ENCODE assay signal across 8 cellular contexts in the genomic region with DNA sequence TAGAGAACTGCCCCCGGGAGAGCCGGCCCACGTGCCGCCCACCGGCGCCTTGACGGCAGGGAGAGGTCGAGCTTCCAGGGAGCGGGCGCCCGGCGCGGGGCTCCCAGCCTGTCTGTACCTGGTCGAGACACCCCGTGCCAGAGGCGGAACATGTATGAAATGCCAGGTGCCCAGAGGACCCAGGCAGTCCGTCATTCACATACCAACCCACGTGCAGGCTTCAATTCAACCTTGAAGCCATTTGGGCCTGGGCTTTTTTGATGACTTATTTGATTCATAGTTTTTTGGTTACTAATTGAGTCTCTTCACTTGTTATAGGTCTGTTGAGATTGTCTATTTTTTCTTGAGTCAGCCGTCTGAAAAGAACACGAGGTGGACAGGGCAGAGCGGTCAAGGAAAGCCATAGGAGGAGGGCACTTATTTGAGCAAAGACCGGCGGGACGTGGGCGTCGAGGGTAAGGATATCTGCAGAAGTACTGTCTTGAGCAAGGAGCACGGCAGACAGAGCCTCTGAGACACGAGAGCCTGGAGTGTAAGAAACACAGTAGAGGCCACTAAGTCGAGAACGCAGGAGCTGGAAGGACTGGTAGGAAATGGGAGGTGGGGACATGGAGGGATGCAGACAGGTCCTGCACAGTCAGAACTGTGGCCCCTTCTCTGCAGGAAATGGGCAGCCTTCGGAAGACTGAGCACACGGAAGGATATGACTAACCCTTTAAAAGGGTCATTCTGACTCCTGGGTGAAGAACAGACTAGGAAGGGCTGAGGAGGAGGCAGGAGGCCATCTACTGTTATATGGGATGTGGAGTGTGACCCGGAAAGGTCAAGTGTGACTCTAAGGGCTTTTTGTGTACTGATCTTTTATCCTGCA. TPM values are rescaled to one million over a fixed set of nuclear protein-coding genes. Genes with fewer than 3 reads are reported as not detected.
DNase-seq lines count a peak whose midpoint lies in the region; ATAC-seq and TF ChIP-seq lines count a peak whose summit lies in the region.

No MANE protein-coding gene starts in this region.

- DNase-seq in Caco-2 (no peak), ascending aorta (ENCODE audit: low spot score in 2 of 2) (no peak), left lung (peak in 1 of 2 donors; percentile 30), transverse colon (peak; percentile 8), GM03348 (ENCODE audit: low spot score) (no peak)

- H3K27ac Mint-ChIP-seq in Caco-2 (ENCODE audit: unreplicated experiment), result peak overlapping the region; percentile 26

- no peaks in the 10 kb centered on the region for H3K27me3 ChIP-seq in Caco-2 (replicated peaks; ENCODE audit: control insufficient read depth, insufficient read depth, low read length)
- no peaks in the 10 kb centered on the region for H3K27me3 ChIP-seq in ascending aorta
- H3K27me3 ChIP-seq in left lung, result no peaks in the 10 kb centered on the region
- H3K27me3 ChIP-seq in transverse colon, result no peaks in the 10 kb centered on the region

- peak; percentile 3 for ATAC-seq in HG03439 (IDR thresholded peaks at IDR 0.05; ENCODE audit: unreplicated experiment)
- no peak for ATAC-seq in left lung
- no peak for ATAC-seq in activated CD4-positive, CD25-positive, alpha-beta regulatory T cell treated with anti-CD3 and anti-CD28 coated beads, Interleukin-2, amount 50 U/mL, for 24 hours
- ATAC-seq in GM19467 (IDR thresholded peaks at IDR 0.05; ENCODE audit: unreplicated experiment), result no peak

- no peak for TF ChIP-seq CTCF in Caco-2 (IDR thresholded peaks at IDR 0.05; ENCODE audit: insufficient read depth in 1 of 2, low read depth in 1 of 2, low read length in 1 of 2, severe bottlenecking in 1 of 2, unreplicated experiment in 1 of 2)
- no peak for TF ChIP-seq CTCF in ascending aorta (IDR thresholded peaks at IDR 0.05)
- TF ChIP-seq CTCF in left lung (IDR thresholded peaks at IDR 0.05), result no peak
- TF ChIP-seq CTCF in transverse colon (IDR thresholded peaks at IDR 0.05), result no peak

- H3K4me1 Mint-ChIP-seq in Caco-2 (ENCODE audit: low read depth, unreplicated experiment), result peaks cover 20% of the 10 kb centered on the region

- TF ChIP-seq EP300 in transverse colon (IDR thresholded peaks at IDR 0.05; ENCODE audit: low read depth), result no peak

- H3K36me3 ChIP-seq in Caco-2 (ENCODE audit: control insufficient read depth, insufficient read depth, low read length), result no peaks in the 10 kb centered on the region; the same call in 1 of the 2 replicates
- peaks cover 6 to 35% of the 10 kb centered on the region in 2 donors for H3K36me3 ChIP-seq in ascending aorta
- H3K36me3 ChIP-seq in left lung, result peaks cover 0 to 28% of the 10 kb centered on the region in 2 donors
- peaks cover 0 to 6% (median 2%) of the 10 kb centered on the region in 4 donors for H3K36me3 ChIP-seq in transverse colon

- peaks cover 54% of the 10 kb centered on the region for H3K36me3 Mint-ChIP-seq in Caco-2 (ENCODE audit: insufficient read depth, unreplicated experiment)

- 61 to 86% methylated on average over 9 to 33 of the region's 33 CpGs for WGBS in transverse colon (ENCODE audit: low coverage in 1 of 2), 2 donors

- POLR2A ChIA-PET in Caco-2 (lab: Charles Lee), result no interaction called here

- H3K4me3 ChIP-seq in Caco-2 (ENCODE audit: low read depth, low read length), result peak overlapping the region; percentile 77
- peak overlapping the region; percentile 89 to 97 for H3K4me3 ChIP-seq in ascending aorta
- H3K4me3 ChIP-seq in left lung, result peak overlapping the region; percentile 77 to 81
- H3K4me3 ChIP-seq in transverse colon, result peak overlapping the region; percentile 60 to 81 (median 78)

- H3K27me3 Mint-ChIP-seq in Caco-2 (ENCODE audit: insufficient read depth, unreplicated experiment), result no peaks in the 10 kb centered on the region

- in situ Hi-C loops in transverse colon (cut with MboI; ENCODE audit: low pct_ligation_motif_present in 1 of 4, low pct_unique_long_range_greater_than_20kb in 1 of 4, low sequenced_read_pairs in 3 of 4), result no loop called here

- H3K9me3 ChIP-seq in Caco-2 (peaks cover 3% of the 10 kb centered on the region; the same call in 1 of the 2 replicates), ascending aorta (peaks cover 9 to 21% of the 10 kb centered on the region in 2 donors), left lung (peaks cover 0 to 9% of the 10 kb centered on the region in 2 donors), transverse colon (peaks cover 0 to 2% of the 10 kb centered on the region in 2 donors)

- H3K4me3 Mint-ChIP-seq in Caco-2 (ENCODE audit: unreplicated experiment), result peak overlapping the region; percentile 75

- peaks cover 15% of the 10 kb centered on the region for H3K9me3 Mint-ChIP-seq in Caco-2 (ENCODE audit: unreplicated experiment)

- TF ChIP-seq POLR2A in transverse colon (IDR thresholded peaks at IDR 0.05), result no peak

- TSS peak; percentile 37 for BruUV-seq in Caco-2 (replicated peaks; lab: Mats Ljungman, UMichigan)

- H3K27ac ChIP-seq in ascending aorta, result peak overlapping the region in 1 of 2 donors; percentile 72
- H3K27ac ChIP-seq in left lung, result peak overlapping the region; percentile 76 to 90
- peak overlapping the region; percentile 81 to 90 (median 86) for H3K27ac ChIP-seq in transverse colon

- CTCF ChIA-PET in Caco-2 (lab: Charles Lee), result no interaction called here

- intact Hi-C loops in Caco-2 (cut with micrococcal nuclease; ENCODE audit: unreplicated experiment), result loop anchor here (5.0 kb wide), 1 partner anchor 46 kb away; no protein-coding TSS in a partner anchor
- intact Hi-C loops in ascending aorta (cut with DNase I), result loop anchor here (5.0 kb wide), 1 partner anchor 1581 kb away; a partner anchor contains a TSS
- intact Hi-C loops in left lung (cut with DNase I), result no loop called here
- intact Hi-C loops in transverse colon (cut with DNase I; ENCODE audit: low total_unique reads), result loop anchor here (1.0 kb wide), 1 partner anchor 51 kb away; no protein-coding TSS in a partner anchor

- H3K4me1 ChIP-seq in Caco-2 (peaks cover 21% of the 10 kb centered on the region; the same call in 1 of the 2 replicates), ascending aorta (peaks cover 10 to 21% of the 10 kb centered on the region in 2 donors), left lung (peaks cover 17 to 44% of the 10 kb centered on the region in 2 donors), transverse colon (peaks cover 18 to 41% (median 26%) of the 10 kb centered on the region in 4 donors)

RNA-seq across cellular contexts. Expression of a gene that starts 1.2 kb away (rescaled TPM):
- total RNA-seq in Caco-2 (2022) (31.3 and 38.2 TPM in 2 replicates), ascending aorta (10.1 TPM), left lung (10 to 100 TPM; 22.9 to 27.0 TPM), transverse colon (10 to 100 TPM; 17.3 to 88.0 (median 23.8) TPM)

RNA-seq across cellular contexts. Expression of a gene that starts 52.6 kb away (rescaled TPM):
- total RNA-seq in Caco-2 (2022) (50.7 and 55.4 TPM in 2 replicates), ascending aorta (31.0 TPM), left lung (10 to 100 TPM; 28.5 to 40.2 TPM), transverse colon (10 to 100 TPM; 42.6 to 91.9 (median 62.9) TPM)

Comparison
In these comparisons a context has a peak if more than half of its experiments do, and no peak if none do; other contexts are left out.
1. intact Hi-C loops: an anchor here in Caco-2 (5.0 kb wide), ascending aorta (5.0 kb wide) and transverse colon (1.0 kb wide); none called in left lung.